10 cellular contexts compared by ENCODE assay signal in the genomic region with DNA sequence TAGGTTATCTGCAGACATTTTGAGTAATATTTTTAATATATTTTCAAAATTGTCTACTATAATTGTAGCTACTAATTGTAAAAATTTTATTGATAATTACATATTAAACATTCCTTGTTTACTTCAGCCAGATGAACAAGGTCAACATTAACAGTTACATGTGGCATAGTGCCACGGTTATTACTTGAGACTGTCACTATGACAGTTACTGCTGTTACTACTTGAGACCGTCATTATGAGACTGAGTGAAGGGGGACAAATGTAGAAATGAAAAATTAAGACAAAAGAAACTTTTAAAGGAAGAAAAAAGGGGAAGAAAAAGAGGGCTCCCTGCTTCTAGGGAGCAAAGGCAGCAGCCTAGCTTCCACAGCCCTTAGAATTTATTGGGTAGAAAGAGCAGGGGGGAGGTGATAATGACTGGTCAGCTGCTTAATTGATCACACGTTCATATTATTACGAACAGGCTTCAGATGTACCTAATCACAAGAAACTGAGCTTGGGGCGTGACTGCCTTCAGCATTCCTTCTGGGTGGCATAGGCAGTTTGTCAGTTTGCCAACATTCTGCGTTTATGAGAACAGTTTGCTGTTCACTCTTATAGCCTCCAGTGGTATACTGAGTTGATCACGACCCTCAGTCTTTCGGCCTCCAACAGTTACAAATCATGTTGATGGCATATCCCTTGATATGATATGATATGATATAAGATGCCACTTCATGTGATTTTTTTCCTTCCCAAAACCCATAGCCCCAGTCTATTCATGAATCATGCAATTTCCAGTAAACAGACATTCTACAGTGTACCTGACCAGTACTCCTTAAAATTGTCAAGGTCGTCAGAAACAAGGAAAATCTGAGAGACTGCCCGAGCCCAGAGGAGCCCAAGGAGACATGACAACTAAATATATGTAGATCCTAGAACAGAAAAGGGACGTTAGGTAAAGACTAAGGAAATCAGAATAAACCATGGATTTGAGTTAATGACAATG. TPM values are rescaled to one million over a fixed set of nuclear protein-coding genes. Genes with fewer than 3 reads are reported as not detected.
DNase-seq lines count a peak whose midpoint lies in the region; ATAC-seq, FAIRE-seq and TF ChIP-seq lines count a peak whose summit lies in the region.
"Had no signal": no experiment of that assay in that cellular context is flagged by ENCODE, and none has a peak within 500 bp of the region (broad histone marks: within the 10 kb centered on the region; RNA-seq: fewer than 3 reads in every experiment).

No MANE protein-coding gene starts in this region.

- H3K36me3 ChIP-seq in kidney (ENCODE audit: control insufficient read depth in 1 of 2, insufficient read depth in 2 of 2, low read length in 2 of 2): no peaks in the 10 kb centered on the region
- H3K36me3 ChIP-seq: heart left ventricle had no signal

- DNase-seq in HCEC 1CT (peak; percentile 50), fibroblast of peridontal ligament (ENCODE audit: extremely low read depth) (peak; percentile 63), renal cortical epithelial cell (ENCODE audit: low read depth) (peak; percentile 90), kidney (no peak), KG1 (lab: John Stamatoyannopoulos, UW) (no peak)
- DNase-seq in activated naive CD4-positive, alpha-beta T cell (lab: John Stamatoyannopoulos, UW): no peak
- DNase-seq: heart left ventricle, NCI-H2081 had no signal

- H3K9me3 ChIP-seq in kidney (ENCODE audit: control insufficient read depth in 1 of 2, low read length in 2 of 2): no peaks in the 10 kb centered on the region
- H3K9me3 ChIP-seq: heart left ventricle had no signal

- TF ChIP-seq CTCF in kidney (IDR thresholded peaks at IDR 0.05; ENCODE audit: borderline replicate concordance, extremely low read depth, insufficient read depth): no peak

- H3K9ac ChIP-seq in kidney (ENCODE audit: low read length in 2 of 2): no peak overlapping the region

- H3K4me3 ChIP-seq in kidney (ENCODE audit: low read length in 2 of 2): no peak overlapping the region
- H3K4me3 ChIP-seq: heart left ventricle had no signal

- intact Hi-C loops in kidney (cut with DNase I): no loop called here

- no peak for FAIRE-seq in kidney (lab: Jason Lieb, UNC)

- ATAC-seq in SK-N-SH treated with all-trans-retinoic acid at 6 μM for 48 hours: peak; percentile 71
- ATAC-seq in HG02678 (IDR thresholded peaks at IDR 0.05; ENCODE audit: unreplicated experiment): no peak

- H3K27ac ChIP-seq in kidney (ENCODE audit: low read depth in 2 of 2, low read length in 2 of 2): peak overlapping the region in 1 of 2 donors; percentile 57

- H3K4me1 ChIP-seq in kidney (ENCODE audit: control insufficient read depth in 1 of 2, insufficient read depth in 1 of 2, low read depth in 1 of 2, low read length in 2 of 2): peaks cover 10% of the 10 kb centered on the region in 2 donors

TF ChIP-seq in SK-N-SH treated with all-trans-retinoic acid at 6 μM for 48 hours, 23 proteins besides CTCF, POLR2A, EP300 and RAD21:
- TF ChIP-seq ZNF8 (CRISPR knock-in tag; IDR thresholded peaks at IDR 0.05): no peak
- TF ChIP-seq SNAI2 (CRISPR knock-in tag; IDR thresholded peaks at IDR 0.05): no peak
- TF ChIP-seq PPARA (CRISPR knock-in tag; IDR thresholded peaks at IDR 0.05; ENCODE audit: borderline replicate concordance): no peak
- no peak for TF ChIP-seq ZNF70 (CRISPR knock-in tag; IDR thresholded peaks at IDR 0.05)

RNA-seq across cellular contexts. Expression of a gene that starts 13.1 kb away (rescaled TPM):
- total RNA-seq in renal cortical epithelial cell (46.0 and 134 TPM in 2 replicates), kidney (177 TPM)
- polyA plus RNA-seq in kidney (ENCODE audit: insufficient read depth, low read depth, low replicate concordance): 70.4 TPM

RNA-seq across cellular contexts. Expression of a gene that starts 58.9 kb away (rescaled TPM):
- total RNA-seq in renal cortical epithelial cell: 7.6 and 28.6 TPM in 2 replicates
- total RNA-seq in kidney: 36.6 TPM
- polyA plus RNA-seq in kidney (ENCODE audit: insufficient read depth, low read depth, low replicate concordance): 243 TPM

Comparison
In these comparisons a context has a peak if more than half of its experiments do, and no peak if none do; other contexts are left out.
1. DNase-seq: peak in HCEC 1CT (single experiment), fibroblast of peridontal ligament (single experiment) and renal cortical epithelial cell (single experiment); none in kidney (single experiment), KG1 (single experiment) and activated naive CD4-positive, alpha-beta T cell (0 of 4).